Comparison of ENCODE assay signal across 1 cellular context in genomic region chr9:35603986-35604577, GRCh38.
TF ChIP-seq lines count a peak whose summit lies in the region.

No MANE protein-coding gene starts in this region.

TF ChIP-seq in HepG2, 621 proteins besides CTCF, POLR2A, EP300 and RAD21 (continued from another document and continues in another):
- peak; percentile 59; the same call in 1 of the 2 replicates for TF ChIP-seq POGK (CRISPR knock-in tag; conservative IDR thresholded peaks at IDR 0.05)
- peak; percentile 87; the same call in 1 of the 2 replicates for TF ChIP-seq ZNF580 (CRISPR knock-in tag; IDR thresholded peaks at IDR 0.05; ENCODE audit: borderline replicate concordance, low read depth)
- no peak; the same call in 1 of the 2 replicates for TF ChIP-seq ESRRA (CRISPR knock-in tag; IDR thresholded peaks at IDR 0.05; ENCODE audit: low read depth)
- peak; percentile 57 for TF ChIP-seq STAG1 (CRISPR knock-in tag; IDR thresholded peaks at IDR 0.05)
- peak; percentile 93 for TF ChIP-seq POLR2G (IDR thresholded peaks at IDR 0.05; ENCODE audit: low read depth, low read length)
- peak; percentile 91 for TF ChIP-seq GMEB1 (CRISPR knock-in tag; IDR thresholded peaks at IDR 0.05; ENCODE audit: borderline replicate concordance)
- peak; percentile 91 for TF ChIP-seq SNAPC2 (CRISPR knock-in tag; IDR thresholded peaks at IDR 0.05)
- 0 out of 2 replicates have a peak, but pooled peaks have one; percentile 34 for TF ChIP-seq ZNF367 (CRISPR knock-in tag; IDR thresholded peaks at IDR 0.05; ENCODE audit: borderline replicate concordance)
- TF ChIP-seq GABPB1 (CRISPR knock-in tag; IDR thresholded peaks at IDR 0.05), result peak; percentile 94
- TF ChIP-seq STAT5B (CRISPR knock-in tag; IDR thresholded peaks at IDR 0.05), result 0 out of 2 replicates have a peak, but pooled peaks have one; percentile 82
- TF ChIP-seq ZNF343 (CRISPR knock-in tag; IDR thresholded peaks at IDR 0.05), result 0 out of 2 replicates have a peak, but pooled peaks have one; percentile 64
- TF ChIP-seq ZNF792 (CRISPR knock-in tag; IDR thresholded peaks at IDR 0.05), result no peak
- peak; percentile 81; the same call in 1 of the 2 replicates for TF ChIP-seq MIER3 (CRISPR knock-in tag; IDR thresholded peaks at IDR 0.05; ENCODE audit: borderline replicate concordance)
- TF ChIP-seq ZNF615 (CRISPR knock-in tag; IDR thresholded peaks at IDR 0.05; ENCODE audit: borderline replicate concordance), result no peak; the same call in 1 of the 2 replicates
- peak; percentile 49; the same call in 1 of the 2 replicates for TF ChIP-seq RCOR2 (CRISPR knock-in tag; IDR thresholded peaks at IDR 0.05)
- 0 out of 2 replicates have a peak, but pooled peaks have one; percentile 54 for TF ChIP-seq E2F2 (CRISPR knock-in tag; IDR thresholded peaks at IDR 0.05; ENCODE audit: borderline replicate concordance)
- peak; percentile 20 for TF ChIP-seq ZNF781 (CRISPR knock-in tag; IDR thresholded peaks at IDR 0.05; ENCODE audit: borderline replicate concordance, not compliant biosample characterization)
- TF ChIP-seq RFX3 (CRISPR knock-in tag; IDR thresholded peaks at IDR 0.05), result no peak
- TF ChIP-seq ATM (IDR thresholded peaks at IDR 0.05; ENCODE audit: borderline replicate concordance), result no peak
- TF ChIP-seq AKNA (CRISPR knock-in tag; IDR thresholded peaks at IDR 0.05; ENCODE audit: borderline replicate concordance), result 0 out of 2 replicates have a peak, but pooled peaks have one; percentile 34
- no peak for TF ChIP-seq BRCA1 (CRISPR knock-in tag; IDR thresholded peaks at IDR 0.05)
- peak; percentile 89; the same call in 1 of the 2 replicates for TF ChIP-seq MXD3 (CRISPR knock-in tag; IDR thresholded peaks at IDR 0.05)
- TF ChIP-seq TCF7L2 (IDR thresholded peaks at IDR 0.05; ENCODE audit: low read depth, low read length), result no peak
- TF ChIP-seq DR1 (CRISPR knock-in tag; IDR thresholded peaks at IDR 0.05), result peak; percentile 99
- no peak for TF ChIP-seq REL (CRISPR knock-in tag; conservative IDR thresholded peaks at IDR 0.05)
- TF ChIP-seq ZNF770 (CRISPR knock-in tag; IDR thresholded peaks at IDR 0.05), result peak; percentile 73
- peak; percentile 57; the same call in 1 of the 2 replicates for TF ChIP-seq HOXA5 (CRISPR knock-in tag; IDR thresholded peaks at IDR 0.05)
- TF ChIP-seq ZNF235 (CRISPR knock-in tag; IDR thresholded peaks at IDR 0.05; ENCODE audit: borderline replicate concordance), result no peak
- 0 out of 2 replicates have a peak, but pooled peaks have one; percentile 35 for TF ChIP-seq ZNF740 (CRISPR knock-in tag; IDR thresholded peaks at IDR 0.05)
- TF ChIP-seq BHLHE40 (IDR thresholded peaks at IDR 0.05; ENCODE audit: low read length), result 0 out of 2 replicates have a peak, but pooled peaks have one; percentile 34
- no peak for TF ChIP-seq AHDC1 (CRISPR knock-in tag; IDR thresholded peaks at IDR 0.05; ENCODE audit: borderline replicate concordance)
- TF ChIP-seq PBX3 (CRISPR knock-in tag; IDR thresholded peaks at IDR 0.05; ENCODE audit: borderline replicate concordance), result no peak
- peak; percentile 81; the same call in 1 of the 2 replicates for TF ChIP-seq FOXC1 (CRISPR knock-in tag; IDR thresholded peaks at IDR 0.05; ENCODE audit: borderline replicate concordance)
- TF ChIP-seq THYN1 (CRISPR knock-in tag; IDR thresholded peaks at IDR 0.05; ENCODE audit: borderline replicate concordance, low read depth), result no peak
- 0 out of 2 replicates have a peak, but pooled peaks have one; percentile 72 for TF ChIP-seq ZNF777 (CRISPR knock-in tag; IDR thresholded peaks at IDR 0.05)
- no peak; the same call in 1 of the 2 replicates for TF ChIP-seq SMAD1 (CRISPR knock-in tag; IDR thresholded peaks at IDR 0.05; ENCODE audit: borderline replicate concordance, low read depth)
- TF ChIP-seq MATR3 (CRISPR knock-in tag; IDR thresholded peaks at IDR 0.05), result no peak
